Comparison of ENCODE assay signal across 9 cellular contexts in the genomic region with DNA sequence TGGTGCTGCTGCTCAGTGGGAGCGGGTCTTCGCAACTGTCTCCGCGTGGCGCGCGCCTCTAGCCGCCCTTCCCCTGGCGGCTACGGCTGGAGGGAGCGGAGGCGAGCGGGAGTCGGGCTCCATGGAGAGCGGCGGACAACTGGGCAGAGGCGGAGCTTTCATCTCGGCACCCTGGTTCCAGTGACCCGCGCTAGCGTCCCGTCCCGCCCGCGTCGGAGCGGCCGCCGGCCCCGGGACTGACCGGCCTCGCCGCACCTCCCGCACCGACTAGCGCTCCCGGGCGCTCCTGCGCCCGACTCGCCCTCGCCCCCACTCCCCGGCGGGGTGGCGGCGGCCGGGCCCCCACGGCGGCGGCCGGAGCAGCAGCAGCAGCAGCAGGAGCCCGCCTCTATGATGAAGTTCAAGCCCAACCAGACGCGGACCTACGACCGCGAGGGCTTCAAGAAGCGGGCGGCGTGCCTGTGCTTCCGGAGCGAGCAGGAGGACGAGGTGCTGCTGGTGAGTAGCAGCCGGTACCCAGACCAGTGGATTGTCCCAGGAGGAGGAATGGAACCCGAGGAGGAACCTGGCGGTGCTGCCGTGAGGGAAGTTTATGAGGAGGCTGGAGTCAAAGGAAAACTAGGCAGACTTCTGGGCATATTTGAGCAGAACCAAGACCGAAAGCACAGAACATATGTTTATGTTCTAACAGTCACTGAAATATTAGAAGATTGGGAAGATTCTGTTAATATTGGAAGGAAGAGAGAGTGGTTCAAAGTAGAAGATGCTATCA. TPM values are rescaled to one million over a fixed set of nuclear protein-coding genes. Genes with fewer than 3 reads are reported as not detected.
A peak's percentile ranks its signal among the peaks of the same experiment; 100 is the strongest.
DNase-seq lines count a peak whose midpoint lies in the region; ATAC-seq, FAIRE-seq and TF ChIP-seq lines count a peak whose summit lies in the region.
"Not testable (repeated sequence)": the region's sequence is repeated elsewhere in the genome, so short reads cannot be mapped to it uniquely, and the experiment has no call there.
"Had no signal": no experiment of that assay in that cellular context is flagged by ENCODE, and none has a peak within 500 bp of the region (broad histone marks: within the 10 kb centered on the region; RNA-seq: fewer than 3 reads in every experiment).

A gene (plus strand): TSS at position 212 of the 772 bp plus-strand sequence. CDS start 179 bp downstream, at position 391.

- POLR2A ChIA-PET in A549 (lab: Yijun Ruan, JAX); IMR-90 (lab: Charles Lee; ENCODE audit: unreplicated experiment): not testable (repeated sequence)

- in situ Hi-C loops in IMR-90 (cut with MboI; ENCODE audit: low sequenced_read_pairs), result not testable (repeated sequence)

- H2BK15ac ChIP-seq in IMR-90 (ENCODE audit: low read depth, low read length), result not testable (repeated sequence)

- not testable (repeated sequence) for H3K4ac ChIP-seq in IMR-90 (ENCODE audit: low read depth, low read length)

- intact Hi-C loops in IMR-90 (cut with micrococcal nuclease); heart left ventricle (cut with DNase I): not testable (repeated sequence)

- H4K20me1 ChIP-seq in IMR-90 (ENCODE audit: insufficient read depth, low read length), result not testable (repeated sequence)

- not testable (repeated sequence) for DNase-seq in A549 (ENCODE audit: low read depth in 1 of 2, low spot score in 1 of 2); IMR-90; activated naive CD4-positive, alpha-beta T cell treated with anti-CD3 and anti-CD28 coated beads, Interleukin-2, amount 50 U/mL, for 72 hours (ENCODE audit: low spot score in 2 of 2); heart left ventricle; occipital lobe (lab: John Stamatoyannopoulos, UW)

- not testable (repeated sequence) for H3K9me1 ChIP-seq in IMR-90 (ENCODE audit: insufficient read depth, low read length)

- not testable (repeated sequence) for H3K27ac ChIP-seq in A549; IMR-90 (ENCODE audit: insufficient read depth, low read length); heart left ventricle

- not testable (repeated sequence) for TF ChIP-seq EP300 in A549 (IDR thresholded peaks at IDR 0.05)

- dilution Hi-C loops in IMR-90 (cut with HindIII; ENCODE audit: low sequenced_read_pairs, unreplicated experiment), result not testable (repeated sequence)

- not testable (repeated sequence) for H2AFZ ChIP-seq in IMR-90 (replicated peaks; ENCODE audit: low read length, poor library complexity)

- H3K4me2 ChIP-seq in A549; IMR-90 (ENCODE audit: low read depth, low read length): not testable (repeated sequence)

- H3K27me3 ChIP-seq in IMR-90 (ENCODE audit: control insufficient read depth, insufficient read depth, low read length); heart left ventricle: not testable (repeated sequence)

- not testable (repeated sequence) for H3K18ac ChIP-seq in IMR-90 (ENCODE audit: low read depth, low read length)

- H3K9ac ChIP-seq in IMR-90 (ENCODE audit: low read depth, low read length), result not testable (repeated sequence)

- TF ChIP-seq POLR2A in A549 (IDR thresholded peaks at IDR 0.05; ENCODE audit: low read length); IMR-90 (IDR thresholded peaks at IDR 0.05; ENCODE audit: low read depth, low read length); heart left ventricle (IDR thresholded peaks at IDR 0.05): not testable (repeated sequence)

- not testable (repeated sequence) for H3K36me3 Mint-ChIP-seq in activated naive CD4-positive, alpha-beta T cell treated with anti-CD3 and anti-CD28 coated beads, Interleukin-2, amount 50 U/mL, for 72 hours

- H3K9me3 ChIP-seq in A549; IMR-90 (ENCODE audit: control insufficient read depth, insufficient read depth, low read length); heart left ventricle: not testable (repeated sequence)

- H3K14ac ChIP-seq in IMR-90 (replicated peaks; ENCODE audit: low read depth, low read length), result not testable (repeated sequence)

- not testable (repeated sequence) for H3K23ac ChIP-seq in IMR-90 (ENCODE audit: low read depth, low read length)

- not testable (repeated sequence) for H3K9me3 Mint-ChIP-seq in activated naive CD4-positive, alpha-beta T cell treated with anti-CD3 and anti-CD28 coated beads, Interleukin-2, amount 50 U/mL, for 72 hours

- H3K56ac ChIP-seq in IMR-90 (ENCODE audit: extremely low read depth, insufficient read depth, low read length), result not testable (repeated sequence)

- not testable (repeated sequence) for TF ChIP-seq CTCF in A549 (IDR thresholded peaks at IDR 0.05); IMR-90 (conservative IDR thresholded peaks at IDR 0.05; ENCODE audit: low read depth, low read length); heart left ventricle (IDR thresholded peaks at IDR 0.05)

- not testable (repeated sequence) for H2BK20ac ChIP-seq in IMR-90 (ENCODE audit: low read depth, low read length)

- not testable (repeated sequence) for H3K36me3 ChIP-seq in IMR-90 (ENCODE audit: control insufficient read depth, insufficient read depth, low read length); heart left ventricle

- H2AK5ac ChIP-seq in IMR-90 (ENCODE audit: low read depth, low read length), result not testable (repeated sequence)

- H4K91ac ChIP-seq in IMR-90 (ENCODE audit: insufficient read depth, low read depth, low read length), result not testable (repeated sequence)

- H2AK9ac ChIP-seq in IMR-90 (replicated peaks; ENCODE audit: low read depth, low read length, poor library complexity), result not testable (repeated sequence)

- not testable (repeated sequence) for H4K5ac ChIP-seq in IMR-90 (ENCODE audit: low read depth, low read length)

- not testable (repeated sequence) for H3K4me1 ChIP-seq in A549; IMR-90 (ENCODE audit: control insufficient read depth, insufficient read depth, low read length); heart left ventricle

- not testable (repeated sequence) for H3K27ac Mint-ChIP-seq in activated naive CD4-positive, alpha-beta T cell treated with anti-CD3 and anti-CD28 coated beads, Interleukin-2, amount 50 U/mL, for 72 hours

- not testable (repeated sequence) for TF ChIP-seq RAD21 in A549 (conservative IDR thresholded peaks at IDR 0.05 in 1 of 2, IDR thresholded peaks at IDR 0.05 in 1 of 2); IMR-90 (IDR thresholded peaks at IDR 0.05; ENCODE audit: low read length)

- H3K4me3 ChIP-seq in A549; IMR-90 (ENCODE audit: insufficient read depth, low read depth, low read length); heart left ventricle: not testable (repeated sequence)

- not testable (repeated sequence) for H2BK5ac ChIP-seq in IMR-90 (ENCODE audit: low read depth, low read length, poor library complexity, severe bottlenecking)

- no CpG with 5 or more reads among the region's 68 CpGs for WGBS in A549 (ENCODE audit: missing lambda C conversion rate)
- WGBS in IMR-90 (ENCODE audit: extremely low coverage in 2 of 2, insufficient read length in 1 of 2), 2 experiments, result no CpG with 5 or more reads among the region's 68 CpGs
- WGBS in heart left ventricle, 4 donors, result no CpG with 5 or more reads among the region's 68 CpGs

- CTCF ChIA-PET in A549 (lab: Yijun Ruan, JAX); IMR-90 (lab: Yijun Ruan, JAX): not testable (repeated sequence)

- not testable (repeated sequence) for BruUV-seq in IMR-90 (replicated peaks; lab: Mats Ljungman, UMichigan)

- not testable (repeated sequence) for H2BK120ac ChIP-seq in IMR-90 (ENCODE audit: low read depth, low read length)

- FAIRE-seq in A549 (lab: Jason Lieb, UNC), result not testable (repeated sequence)

- not testable (repeated sequence) for H4K8ac ChIP-seq in IMR-90 (ENCODE audit: low read depth in 2 of 2, low read length in 2 of 2)

- H3K79me1 ChIP-seq in IMR-90 (ENCODE audit: low read depth in 1 of 2, low read length in 2 of 2), result not testable (repeated sequence)

- peak; percentile 80 to 92 for ATAC-seq in A549
- ATAC-seq in GM18909 (IDR thresholded peaks at IDR 0.05; ENCODE audit: poor library complexity, unreplicated experiment), result peak; percentile 48
- peak; percentile 49 for ATAC-seq in GM21723 (IDR thresholded peaks at IDR 0.05; ENCODE audit: unreplicated experiment)
- ATAC-seq in HG03025 (IDR thresholded peaks at IDR 0.05; ENCODE audit: low FRiP score, unreplicated experiment), result peak; percentile 31
- peak; percentile 67 for ATAC-seq in IMR-90 (ENCODE audit: low read depth)
- ATAC-seq in activated naive CD4-positive, alpha-beta T cell treated with anti-CD3 and anti-CD28 coated beads, Interleukin-2, amount 50 U/mL, for 72 hours, result peak; percentile 76 to 78
- ATAC-seq in heart left ventricle, result peak; percentile 39 to 77 (median 68)

RNA-seq across cellular contexts. Expression of the gene that starts here (rescaled TPM):
- polyA plus RNA-seq in A549 (2011; rRNA removed) (10.2 and 11.6 TPM in 2 replicates), A549 (2017; fragmentation: RNase III; extraction: RNeasy Plus Mini Kit Qiagen cat#74134 plus additional on column Dnase treatment) (1.5 to 2.3 TPM (median 1.7 TPM) in 3 replicates), IMR-90 (2012; rRNA removed) (9.5 and 10.6 TPM in 2 replicates), heart left ventricle (10 to 100 TPM in 1 of 2 donors, not detected in 1; 46.1 TPM)
- 7.8 and 8.0 TPM in 2 replicates for polyA plus RNA-seq in A549 (2012; cell fraction: cytosol; rRNA removed)
- polyA plus RNA-seq in A549 (2012; cell fraction: nucleus; rRNA removed), result 1.1 and 1.8 TPM in 2 replicates
- polyA minus RNA-seq in A549 (2011; rRNA and poly(A)+ RNA removed), result 4.0 and 4.3 TPM in 2 replicates
- total RNA-seq in IMR-90 (2012; rRNA removed) (19.9 and 28.6 TPM in 2 replicates), heart left ventricle (100 to 1,000 TPM in 2 of 9 donors, 1 to 10 TPM in 1, under 1 TPM in 2, not detected in 4; 0.50 to 267 (median 1.4) TPM), occipital lobe (16.4 TPM)
- 3.1 and 5.0 TPM in 2 replicates for polyA plus RNA-seq in IMR-90 (2012; cell fraction: cytosol; rRNA removed)
- polyA plus RNA-seq in IMR-90 (2012; cell fraction: nucleus; rRNA removed; ENCODE audit: low replicate concordance), result 0.39 and 9.2 TPM in 2 replicates
- under 1 TPM in 1 of 2 donors, not detected in 1; 0.56 TPM for total RNA-seq in activated naive CD4-positive, alpha-beta T cell treated with anti-CD3 and anti-CD28 coated beads, Interleukin-2, amount 50 U/mL, for 72 hours
- total RNA-seq: Caco-2 had no signal

Comparison
In these comparisons a context has a peak if more than half of its experiments do, and no peak if none do; other contexts are left out.
1. Peak in ATAC-seq in activated naive CD4-positive, alpha-beta T cell treated with anti-CD3 and anti-CD28 coated beads, Interleukin-2, amount 50 U/mL, for 72 hours; RNA of the gene not detected or under 1 TPM.
2. ATAC-seq: peak in every context shown above with its lines; median percentile 86 in A549; 77 in activated naive CD4-positive, alpha-beta T cell treated with anti-CD3 and anti-CD28 coated beads, Interleukin-2, amount 50 U/mL, for 72 hours; 68 in heart left ventricle; 67 in IMR-90; 49 in GM21723; 48 in GM18909; 31 in HG03025.